10 cellular contexts compared by ENCODE assay signal in the genomic region with DNA sequence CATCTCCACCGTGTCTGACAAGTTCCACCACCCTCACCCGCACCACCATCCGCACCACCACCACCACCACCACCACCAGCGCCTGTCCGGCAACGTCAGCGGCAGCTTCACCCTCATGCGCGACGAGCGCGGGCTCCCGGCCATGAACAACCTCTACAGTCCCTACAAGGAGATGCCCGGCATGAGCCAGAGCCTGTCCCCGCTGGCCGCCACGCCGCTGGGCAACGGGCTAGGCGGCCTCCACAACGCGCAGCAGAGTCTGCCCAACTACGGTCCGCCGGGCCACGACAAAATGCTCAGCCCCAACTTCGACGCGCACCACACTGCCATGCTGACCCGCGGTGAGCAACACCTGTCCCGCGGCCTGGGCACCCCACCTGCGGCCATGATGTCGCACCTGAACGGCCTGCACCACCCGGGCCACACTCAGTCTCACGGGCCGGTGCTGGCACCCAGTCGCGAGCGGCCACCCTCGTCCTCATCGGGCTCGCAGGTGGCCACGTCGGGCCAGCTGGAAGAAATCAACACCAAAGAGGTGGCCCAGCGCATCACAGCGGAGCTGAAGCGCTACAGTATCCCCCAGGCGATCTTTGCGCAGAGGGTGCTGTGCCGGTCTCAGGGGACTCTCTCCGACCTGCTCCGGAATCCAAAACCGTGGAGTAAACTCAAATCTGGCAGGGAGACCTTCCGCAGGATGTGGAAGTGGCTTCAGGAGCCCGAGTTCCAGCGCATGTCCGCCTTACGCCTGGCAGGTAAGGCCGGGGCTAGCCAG. TPM values are rescaled to one million over a fixed set of nuclear protein-coding genes. Genes with fewer than 3 reads are reported as not detected.
DNase-seq lines count a peak whose midpoint lies in the region; ATAC-seq and TF ChIP-seq lines count a peak whose summit lies in the region.
"Had no signal": no experiment of that assay in that cellular context is flagged by ENCODE, and none has a peak within 500 bp of the region (broad histone marks: within the 10 kb centered on the region; RNA-seq: fewer than 3 reads in every experiment).

No MANE protein-coding gene starts in this region.

- intact Hi-C loops in sciatic nerve (cut with DNase I) = no loop called here
- intact Hi-C loops in thyroid gland (cut with DNase I) = no loop called here

- H3K4me2 ChIP-seq in trophoblast cell (ENCODE audit: low read length) = peak overlapping the region; percentile 46

- H3K9me3 Mint-ChIP-seq in T-helper 1 cell treated with Interleukin-12 subunit alpha and Interleukin-12 subunit beta and Interleukin-4 antibody, amounts not matched to agents 30 μg/mL and 1 μg/mL, for 36 hours = no peaks in the 10 kb centered on the region
- H3K9me3 Mint-ChIP-seq in effector memory CD8-positive, alpha-beta T cell = no peaks in the 10 kb centered on the region

- peak overlapping the region; percentile 57 for H3K27ac Mint-ChIP-seq in T-helper 1 cell treated with Interleukin-12 subunit alpha and Interleukin-12 subunit beta and Interleukin-4 antibody, amounts not matched to agents 30 μg/mL and 1 μg/mL, for 36 hours
- H3K27ac Mint-ChIP-seq in effector memory CD8-positive, alpha-beta T cell = no peak overlapping the region

- peaks cover 87% of the 10 kb centered on the region for H3K27me3 Mint-ChIP-seq in T-helper 1 cell treated with Interleukin-12 subunit alpha and Interleukin-12 subunit beta and Interleukin-4 antibody, amounts not matched to agents 30 μg/mL and 1 μg/mL, for 36 hours (ENCODE audit: low read depth)
- H3K27me3 Mint-ChIP-seq in effector memory CD8-positive, alpha-beta T cell = peaks cover 76 to 90% of the 10 kb centered on the region in 2 donors

- H2BK12ac ChIP-seq in trophoblast cell (ENCODE audit: low read length) = no peak overlapping the region

- no peak overlapping the region for H3K4ac ChIP-seq in trophoblast cell (ENCODE audit: low read depth, low read length)

- H3K36me3 Mint-ChIP-seq in T-helper 1 cell treated with Interleukin-12 subunit alpha and Interleukin-12 subunit beta and Interleukin-4 antibody, amounts not matched to agents 30 μg/mL and 1 μg/mL, for 36 hours (ENCODE audit: low read depth) = peaks cover 8% of the 10 kb centered on the region
- peaks cover 3% of the 10 kb centered on the region for H3K36me3 Mint-ChIP-seq in effector memory CD8-positive, alpha-beta T cell (ENCODE audit: insufficient read depth)

- no peak for TF ChIP-seq POLR2A in thyroid gland (IDR thresholded peaks at IDR 0.05)

- no peak for DNase-seq in T-helper 1 cell
- peak; percentile 55 for DNase-seq in NCI-H2107 treated with DMSO at 0.1 percent for 48 hours (lab: John Stamatoyannopoulos, UW; ENCODE audit: unreplicated experiment)
- DNase-seq in effector memory CD8-positive, alpha-beta T cell = no peak
- no peak for DNase-seq in trophoblast cell
- no peak for DNase-seq in sciatic nerve (ENCODE audit: low spot score)
- no peak for DNase-seq in thyroid gland
- no peak for DNase-seq in effector CD8-positive, alpha-beta T cell (lab: John Stamatoyannopoulos, UW)
- DNase-seq: sigmoid colon had no signal

- no peaks in the 10 kb centered on the region for H3K79me1 ChIP-seq in trophoblast cell (ENCODE audit: low read length)

- ATAC-seq in effector memory CD8-positive, alpha-beta T cell (replicated peaks) = no peak
- ATAC-seq in sciatic nerve = no peak

- H3K9ac ChIP-seq in trophoblast cell (ENCODE audit: low read length) = no peak overlapping the region

- H3K36me3 ChIP-seq in trophoblast cell (ENCODE audit: control insufficient read depth in 1 of 2, insufficient read depth in 2 of 2, low read length in 2 of 2) = no peaks in the 10 kb centered on the region
- H3K36me3 ChIP-seq in thyroid gland = no peaks in the 10 kb centered on the region
- H3K36me3 ChIP-seq: sigmoid colon had no signal

- H3K9me3 ChIP-seq in trophoblast cell (ENCODE audit: insufficient read depth, low read depth, low read length) = peaks cover 15% of the 10 kb centered on the region
- H3K9me3 ChIP-seq in thyroid gland = no peaks in the 10 kb centered on the region
- H3K9me3 ChIP-seq: sigmoid colon had no signal

- WGBS in trophoblast cell (ENCODE audit: extremely low coverage, insufficient coverage, insufficient read length) = no CpG with 5 or more reads among the region's 62 CpGs
- WGBS in thyroid gland, 2 donors = 4 to 5% methylated on average over 30 to 33 of the region's 62 CpGs

- H2AFZ ChIP-seq in trophoblast cell (ENCODE audit: insufficient read depth, low read length, poor library complexity) = peak overlapping the region; percentile 30

- no peak overlapping the region for H4K8ac ChIP-seq in trophoblast cell (ENCODE audit: low read depth, low read length)

- no peak overlapping the region for H2BK120ac ChIP-seq in trophoblast cell (ENCODE audit: insufficient read depth, low read length, poor library complexity)

- no peaks in the 10 kb centered on the region for H3K79me2 ChIP-seq in trophoblast cell (ENCODE audit: control insufficient read depth, insufficient read depth, low read length, poor library complexity)

- H3K14ac ChIP-seq in trophoblast cell (ENCODE audit: low read length) = no peak overlapping the region

- peaks cover 9% of the 10 kb centered on the region for H3K4me1 Mint-ChIP-seq in T-helper 1 cell treated with Interleukin-12 subunit alpha and Interleukin-12 subunit beta and Interleukin-4 antibody, amounts not matched to agents 30 μg/mL and 1 μg/mL, for 36 hours (ENCODE audit: low read depth)
- peaks cover 20% of the 10 kb centered on the region in 2 donors for H3K4me1 Mint-ChIP-seq in effector memory CD8-positive, alpha-beta T cell (ENCODE audit: low read depth in 2 of 2)

- no peak overlapping the region for H4K91ac ChIP-seq in trophoblast cell (ENCODE audit: low read depth, low read length)

- H2AK5ac ChIP-seq in trophoblast cell (ENCODE audit: low read length) = no peak overlapping the region

- H3K27ac ChIP-seq in trophoblast cell (ENCODE audit: low read depth, low read length) (no peak overlapping the region), thyroid gland (no peak overlapping the region)
- H3K27ac ChIP-seq: sigmoid colon had no signal

- H3K27me3 ChIP-seq in trophoblast cell (ENCODE audit: insufficient read depth, low read length) = peaks cover 80% of the 10 kb centered on the region
- H3K27me3 ChIP-seq in thyroid gland = peaks cover 64% of the 10 kb centered on the region

- no peak overlapping the region for H3K23ac ChIP-seq in trophoblast cell (ENCODE audit: low read length)

- TF ChIP-seq CTCF in thyroid gland (IDR thresholded peaks at IDR 0.05) = no peak

- no peak overlapping the region for H4K12ac ChIP-seq in trophoblast cell (ENCODE audit: low read depth, low read length)

- H3K18ac ChIP-seq in trophoblast cell (ENCODE audit: low read length) = no peak overlapping the region

- H2BK5ac ChIP-seq in trophoblast cell (ENCODE audit: low read depth, low read length, poor library complexity) = no peak overlapping the region

- no peak overlapping the region for H3K4me3 Mint-ChIP-seq in T-helper 1 cell treated with Interleukin-12 subunit alpha and Interleukin-12 subunit beta and Interleukin-4 antibody, amounts not matched to agents 30 μg/mL and 1 μg/mL, for 36 hours
- H3K4me3 Mint-ChIP-seq in effector memory CD8-positive, alpha-beta T cell = peak overlapping the region; percentile 49 to 59

- H3K4me3 ChIP-seq in trophoblast cell (ENCODE audit: low read depth, low read length) (no peak overlapping the region), thyroid gland (replicated peaks in 1 of 3) (no peak overlapping the region)

- H3K4me1 ChIP-seq in trophoblast cell (ENCODE audit: control insufficient read depth in 1 of 2, insufficient read depth in 2 of 2, low read length in 2 of 2) = peaks cover 15 to 29% of the 10 kb centered on the region in 2 experiments
- H3K4me1 ChIP-seq in thyroid gland = peaks cover 33 to 65% of the 10 kb centered on the region in 2 donors

RNA-seq across cellular contexts. Expression of a gene that starts 1.2 kb away (rescaled TPM):
- 0.06 and 0.07 TPM in 2 replicates for polyA plus RNA-seq in trophoblast cell (2013)
- total RNA-seq in sciatic nerve (not detected), thyroid gland (under 1 TPM; under 0.01 to 0.38 (median 0.13) TPM)
- polyA plus RNA-seq: BJ had no signal
